In genomic region chr13:106121173-106121754, GRCh38 we compare ENCODE assay signal across 16 cellular contexts.
DNase-seq lines count a peak whose midpoint lies in the region; ATAC-seq and TF ChIP-seq lines count a peak whose summit lies in the region.
"Had no signal": no experiment of that assay in that cellular context is flagged by ENCODE, and none has a peak within 500 bp of the region (broad histone marks: within the 10 kb centered on the region; RNA-seq: fewer than 3 reads in every experiment).

No MANE protein-coding gene starts in this region.

- DNase-seq in M059J (ENCODE audit: low read depth) (peak; percentile 37), foreskin melanocyte (peak; percentile 43), islet precursor cell (no peak), GM03348 (ENCODE audit: low spot score) (no peak), T1000 (lab: John Stamatoyannopoulos, UW) (no peak)
- DNase-seq: BE2C; CD4-positive, alpha-beta memory T cell; COR-L47; DMS153; DMS79 treated with DMSO at 0.1 percent for 48 hours; EL; GDM1; GOT3; H9 had no signal

- ATAC-seq in SK-N-SH treated with all-trans-retinoic acid at 6 μM for 48 hours = no peak
- ATAC-seq: A549 had no signal

TF ChIP-seq in SK-N-SH treated with all-trans-retinoic acid at 6 μM for 48 hours, 23 proteins besides CTCF, POLR2A, EP300 and RAD21:
- no peak; the same call in 1 of the 2 replicates for TF ChIP-seq ISL1 (CRISPR knock-in tag; IDR thresholded peaks at IDR 0.05)
- no peak for TF ChIP-seq ESRRG (CRISPR knock-in tag; IDR thresholded peaks at IDR 0.05)
- no peak for TF ChIP-seq ZNF8 (CRISPR knock-in tag; IDR thresholded peaks at IDR 0.05)
- TF ChIP-seq SNAI2 (CRISPR knock-in tag; IDR thresholded peaks at IDR 0.05) = no peak
- TF ChIP-seq ZC3H10 (CRISPR knock-in tag; IDR thresholded peaks at IDR 0.05) = peak; percentile 76
- TF ChIP-seq CSRNP3 (CRISPR knock-in tag; IDR thresholded peaks at IDR 0.05) = no peak
- peak; percentile 47; the same call in 1 of the 2 replicates for TF ChIP-seq TOX (CRISPR knock-in tag; IDR thresholded peaks at IDR 0.05; ENCODE audit: borderline replicate concordance)

Comparison
In these comparisons a context has a peak if more than half of its experiments do, and no peak if none do; other contexts are left out.
1. DNase-seq: peak in M059J (single experiment) and foreskin melanocyte (single experiment); none in islet precursor cell (single experiment), GM03348 (single experiment) and T1000 (single experiment).